Comparison of ENCODE assay signal across 8 cellular contexts in genomic region chr2:144659731-144660275, GRCh38.
DNase-seq lines count a peak whose midpoint lies in the region; ATAC-seq and TF ChIP-seq lines count a peak whose summit lies in the region.

No MANE protein-coding gene starts in this region.

- peak overlapping the region in 4 of 7 donors; percentile 10 to 68 (median 27) for H3K4me3 Mint-ChIP-seq in CD8-positive, alpha-beta memory T cell

- no peaks in the 10 kb centered on the region for H3K27me3 ChIP-seq in CD8-positive, alpha-beta memory T cell (ENCODE audit: insufficient read depth, low read length, poor library complexity, severe bottlenecking)
- H3K27me3 ChIP-seq in body of pancreas: no peaks in the 10 kb centered on the region

- H3K4me1 ChIP-seq in CD8-positive, alpha-beta memory T cell (ENCODE audit: insufficient read depth, low read length): peaks cover 7% of the 10 kb centered on the region
- H3K4me1 ChIP-seq in body of pancreas: no peaks in the 10 kb centered on the region

- no peaks in the 10 kb centered on the region for H3K36me3 ChIP-seq in CD8-positive, alpha-beta memory T cell (ENCODE audit: insufficient read depth, low read length)
- H3K36me3 ChIP-seq in body of pancreas (replicated peaks in 1 of 2; ENCODE audit: insufficient read depth in 1 of 2, low read depth in 2 of 2): no peaks in the 10 kb centered on the region

- H3K4me1 Mint-ChIP-seq in CD8-positive, alpha-beta memory T cell: peaks cover 9 to 14% (median 13%) of the 10 kb centered on the region in 3 donors

- TF ChIP-seq CTCF in body of pancreas (IDR thresholded peaks at IDR 0.05) (no peak), retinal pigment epithelial cell (conservative IDR thresholded peaks at IDR 0.05; ENCODE audit: low read depth, low read length) (no peak)

- peak; percentile 21 for ATAC-seq in body of pancreas
- no peak for ATAC-seq in GM21447 (IDR thresholded peaks at IDR 0.05; ENCODE audit: unreplicated experiment)
- ATAC-seq in GM19463 (IDR thresholded peaks at IDR 0.05; ENCODE audit: unreplicated experiment): no peak

- POLR2A ChIA-PET in CD8-positive, alpha-beta memory T cell (lab: Charles Lee): interaction anchor here (0.5 kb wide), 1 partner anchor 218 kb away, joined by 6 read pairs; no protein-coding TSS in a partner anchor

- peak overlapping the region; percentile 36 for H3K27ac ChIP-seq in CD8-positive, alpha-beta memory T cell (ENCODE audit: low read depth, low read length)
- H3K27ac ChIP-seq in body of pancreas: peak overlapping the region in 1 of 4 donors; percentile 64

- TF ChIP-seq POLR2A in body of pancreas (IDR thresholded peaks at IDR 0.05): no peak

- H3K9me3 Mint-ChIP-seq in CD8-positive, alpha-beta memory T cell: no peaks in the 10 kb centered on the region

- 70 to 87% methylated on average over 10 of the region's 10 CpGs for WGBS in body of pancreas, 2 donors

- H3K27me3 Mint-ChIP-seq in CD8-positive, alpha-beta memory T cell: peaks cover 3 to 7% of the 10 kb centered on the region in 2 donors

- CTCF ChIA-PET in CD8-positive, alpha-beta memory T cell (lab: Charles Lee): no interaction called here

- H3K9me3 ChIP-seq in CD8-positive, alpha-beta memory T cell (ENCODE audit: low read length): no peaks in the 10 kb centered on the region
- no peaks in the 10 kb centered on the region for H3K9me3 ChIP-seq in body of pancreas

- peak overlapping the region in 7 of 8 donors; percentile 27 to 94 (median 80) for H3K27ac Mint-ChIP-seq in CD8-positive, alpha-beta memory T cell

- DNase-seq in CD8-positive, alpha-beta memory T cell: peak in 4 of 5 donors; percentile 53 to 84 (median 66)
- peak; percentile 97 for DNase-seq in NOMO-1 treated with dmso at 0.1 percent for 144 hours (lab: John Stamatoyannopoulos, UW; ENCODE audit: unreplicated experiment)
- DNase-seq in body of pancreas: peak in 3 of 4 donors; percentile 7 to 71 (median 12)
- peak; percentile 98 for DNase-seq in retinal pigment epithelial cell (ENCODE audit: low read depth)
- DNase-seq in NCI-H2107 treated with DMSO at 0.1 percent for 48 hours (lab: John Stamatoyannopoulos, UW; ENCODE audit: unreplicated experiment): no peak
- no peak for DNase-seq in NCI-H1436 treated with DMSO at 0.1 percent for 48 hours (lab: John Stamatoyannopoulos, UW)

- intact Hi-C loops in body of pancreas (cut with DNase I): no loop called here

- H3K36me3 Mint-ChIP-seq in CD8-positive, alpha-beta memory T cell: no peaks in the 10 kb centered on the region

- no peak overlapping the region for H3K4me3 ChIP-seq in CD8-positive, alpha-beta memory T cell (ENCODE audit: low read length)
- H3K4me3 ChIP-seq in body of pancreas (no peak overlapping the region), retinal pigment epithelial cell (ENCODE audit: low read length) (no peak overlapping the region)

Comparison
In these comparisons a context has a peak if more than half of its experiments do, and no peak if none do; other contexts are left out.
1. DNase-seq: peak in CD8-positive, alpha-beta memory T cell (4 of 5), NOMO-1 treated with dmso at 0.1 percent for 144 hours (single experiment), body of pancreas (3 of 4) and retinal pigment epithelial cell (single experiment); none in NCI-H2107 treated with DMSO at 0.1 percent for 48 hours (single experiment) and NCI-H1436 treated with DMSO at 0.1 percent for 48 hours (single experiment).